12 cellular contexts compared by ENCODE assay signal in genomic region chr10:102800601-102801335, GRCh38. TPM values are rescaled to one million over a fixed set of nuclear protein-coding genes. Genes with fewer than 3 reads are reported as not detected.
DNase-seq lines count a peak whose midpoint lies in the region; ATAC-seq and TF ChIP-seq lines count a peak whose summit lies in the region.
"Had no signal": no experiment of that assay in that cellular context is flagged by ENCODE, and none has a peak within 500 bp of the region (broad histone marks: within the 10 kb centered on the region; RNA-seq: fewer than 3 reads in every experiment).

No MANE protein-coding gene starts in this region.

- no peak for TF ChIP-seq CTCF in endodermal cell (conservative IDR thresholded peaks at IDR 0.05)
- TF ChIP-seq CTCF in upper lobe of left lung (IDR thresholded peaks at IDR 0.05): no peak

- peaks cover 15% of the 10 kb centered on the region for H3K36me3 ChIP-seq in endodermal cell (ENCODE audit: control insufficient read depth, insufficient read depth, low read length)
- peaks cover 3 to 32% (median 18%) of the 10 kb centered on the region in 4 donors for H3K36me3 ChIP-seq in upper lobe of left lung

- peaks cover 0 to 17% of the 10 kb centered on the region in 2 donors for H3K36me3 Mint-ChIP-seq in activated naive CD4-positive, alpha-beta T cell treated with anti-CD3 and anti-CD28 coated beads, Interleukin-2, amount 50 U/mL, for 72 hours
- H3K36me3 Mint-ChIP-seq in endodermal cell (ENCODE audit: low read depth): peaks cover 30% of the 10 kb centered on the region
- peaks cover 0 to 70% (median 10%) of the 10 kb centered on the region in 3 donors for H3K36me3 Mint-ChIP-seq in naive thymus-derived CD8-positive, alpha-beta T cell

- DNase-seq in activated naive CD4-positive, alpha-beta T cell treated with anti-CD3 and anti-CD28 coated beads, Interleukin-2, amount 50 U/mL, for 72 hours (ENCODE audit: low spot score in 2 of 2): no peak
- no peak for DNase-seq in activated naive CD4-positive, alpha-beta T cell treated with anti-CD3 and anti-CD28 coated beads, Interleukin-2, amount 50 U/mL, for 16 hours
- DNase-seq in endodermal cell (no peak), upper lobe of left lung (no peak), NCI-H2196 (lab: John Stamatoyannopoulos, UW; ENCODE audit: unreplicated experiment) (no peak), NCI-H510A (lab: John Stamatoyannopoulos, UW) (no peak)
- no peak for DNase-seq in naive thymus-derived CD8-positive, alpha-beta T cell
- DNase-seq: amniotic stem cell, NCI-H187, PC-9 had no signal

- POLR2A ChIA-PET in naive thymus-derived CD8-positive, alpha-beta T cell (lab: Charles Lee): no interaction called here

- H3K27ac ChIP-seq in endodermal cell (ENCODE audit: low read depth, low read length) (peak overlapping the region; percentile 1), upper lobe of left lung (peak overlapping the region; percentile 60 to 79 (median 66))
- H3K27ac ChIP-seq: PC-9 had no signal

- ATAC-seq in activated naive CD4-positive, alpha-beta T cell treated with anti-CD3 and anti-CD28 coated beads, Interleukin-2, amount 50 U/mL, for 72 hours: no peak
- no peak for ATAC-seq in naive thymus-derived CD8-positive, alpha-beta T cell
- ATAC-seq in upper lobe of left lung (ENCODE audit: low FRiP score in 2 of 2): no peak
- no peak for ATAC-seq in GM18873 (IDR thresholded peaks at IDR 0.05; ENCODE audit: low FRiP score, unreplicated experiment)

- no peak for TF ChIP-seq POLR2A in upper lobe of left lung (IDR thresholded peaks at IDR 0.05)

- TF ChIP-seq EP300 in upper lobe of left lung (IDR thresholded peaks at IDR 0.05): no peak

- H3K4me3 ChIP-seq in endodermal cell (ENCODE audit: low read length): no peak overlapping the region
- no peak overlapping the region for H3K4me3 ChIP-seq in upper lobe of left lung
- H3K4me3 ChIP-seq: PC-9 had no signal

- no peaks in the 10 kb centered on the region for H3K27me3 Mint-ChIP-seq in endodermal cell (ENCODE audit: insufficient read depth)
- no peaks in the 10 kb centered on the region for H3K27me3 Mint-ChIP-seq in naive thymus-derived CD8-positive, alpha-beta T cell
- H3K27me3 Mint-ChIP-seq: memory B cell had no signal

- H3K9ac ChIP-seq in endodermal cell (ENCODE audit: extremely low read depth, low read length, poor library complexity, severe bottlenecking): no peak overlapping the region

- H3K27me3 ChIP-seq in endodermal cell (ENCODE audit: control insufficient read depth, insufficient read depth, low read length, poor library complexity, severe bottlenecking) (no peaks in the 10 kb centered on the region), upper lobe of left lung (no peaks in the 10 kb centered on the region)

- H3K4me1 Mint-ChIP-seq in endodermal cell: peaks cover 49% of the 10 kb centered on the region
- peaks cover 15 to 54% (median 42%) of the 10 kb centered on the region in 4 donors for H3K4me1 Mint-ChIP-seq in naive thymus-derived CD8-positive, alpha-beta T cell

- H3K9me3 Mint-ChIP-seq in activated naive CD4-positive, alpha-beta T cell treated with anti-CD3 and anti-CD28 coated beads, Interleukin-2, amount 50 U/mL, for 72 hours: peaks cover 0 to 5% of the 10 kb centered on the region in 2 donors
- H3K9me3 Mint-ChIP-seq in endodermal cell: peaks cover 4% of the 10 kb centered on the region
- H3K9me3 Mint-ChIP-seq in naive thymus-derived CD8-positive, alpha-beta T cell: peaks cover 0 to 2% (median 0%) of the 10 kb centered on the region in 9 donors

- peak overlapping the region; percentile 44 to 94 for H3K27ac Mint-ChIP-seq in activated naive CD4-positive, alpha-beta T cell treated with anti-CD3 and anti-CD28 coated beads, Interleukin-2, amount 50 U/mL, for 72 hours
- peak overlapping the region; percentile 84 for H3K27ac Mint-ChIP-seq in endodermal cell
- H3K27ac Mint-ChIP-seq in naive thymus-derived CD8-positive, alpha-beta T cell: peak overlapping the region in 9 of 10 donors; percentile 5 to 75 (median 56)
- H3K27ac Mint-ChIP-seq: memory B cell had no signal

- no peak overlapping the region for H3K4me3 Mint-ChIP-seq in endodermal cell
- H3K4me3 Mint-ChIP-seq in naive thymus-derived CD8-positive, alpha-beta T cell: no peak overlapping the region
- H3K4me3 Mint-ChIP-seq: memory B cell had no signal

- peaks cover 11% of the 10 kb centered on the region for H3K9me3 ChIP-seq in endodermal cell (ENCODE audit: control insufficient read depth, low read length)
- H3K9me3 ChIP-seq in upper lobe of left lung: no peaks in the 10 kb centered on the region

- 88 to 89% methylated on average over 5 to 10 of the region's 10 CpGs for WGBS in endodermal cell (ENCODE audit: insufficient coverage in 1 of 2, insufficient read length in 1 of 2), 2 experiments
- 60 to 66% methylated on average over 10 of the region's 10 CpGs for WGBS in upper lobe of left lung, 2 donors

- H3K4me1 ChIP-seq in endodermal cell (ENCODE audit: control insufficient read depth, insufficient read depth, low read length) (no peaks in the 10 kb centered on the region), upper lobe of left lung (peaks cover 58 to 67% (median 62%) of the 10 kb centered on the region in 4 donors)

RNA-seq across cellular contexts. Expression of gene CYP17A1, which starts 36.4 kb away (rescaled TPM):
- total RNA-seq in activated naive CD4-positive, alpha-beta T cell treated with anti-CD3 and anti-CD28 coated beads, Interleukin-2, amount 50 U/mL, for 72 hours: not detected
- total RNA-seq in endodermal cell (not detected), upper lobe of left lung (1 to 10 TPM in 5 of 6 donors, not detected in 1; 1.2 to 6.3 (median 2.1) TPM)
- polyA plus RNA-seq in endodermal cell (2013, experiment 1 of 2): not detected
- polyA plus RNA-seq in endodermal cell (2013, experiment 2 of 2): not detected
- total RNA-seq in naive thymus-derived CD8-positive, alpha-beta T cell: not detected
- under 1 TPM in 1 of 3 donors, not detected in 2; 0.11 TPM for polyA plus RNA-seq in naive thymus-derived CD8-positive, alpha-beta T cell
- total RNA-seq: PC-9 had no signal

RNA-seq across cellular contexts. Expression of gene BORCS7, which starts 53.3 kb away (rescaled TPM):
- total RNA-seq in activated naive CD4-positive, alpha-beta T cell treated with anti-CD3 and anti-CD28 coated beads, Interleukin-2, amount 50 U/mL, for 72 hours: 1 to 10 TPM; 8.8 to 9.7 TPM
- 1 to 10 TPM; 5.0 to 5.7 TPM for total RNA-seq in endodermal cell
- 16.1 TPM for polyA plus RNA-seq in endodermal cell (2013, experiment 1 of 2)
- 15.2 TPM for polyA plus RNA-seq in endodermal cell (2013, experiment 2 of 2)
- total RNA-seq in naive thymus-derived CD8-positive, alpha-beta T cell: 10 to 100 TPM; 16.7 to 17.1 TPM
- 10 to 100 TPM; 34.8 to 61.7 (median 58.6) TPM for polyA plus RNA-seq in naive thymus-derived CD8-positive, alpha-beta T cell
- 10 to 100 TPM; 10.5 to 43.4 (median 23.0) TPM for total RNA-seq in upper lobe of left lung

RNA-seq across cellular contexts. Expression of gene WBP1L, which starts 57.0 kb away (rescaled TPM):
- total RNA-seq in activated naive CD4-positive, alpha-beta T cell treated with anti-CD3 and anti-CD28 coated beads, Interleukin-2, amount 50 U/mL, for 72 hours: 10 to 100 TPM; 15.7 to 16.7 TPM
- 10 to 100 TPM; 23.5 to 25.8 TPM for total RNA-seq in endodermal cell
- polyA plus RNA-seq in endodermal cell (2013, experiment 1 of 2): 30.2 TPM
- 29.0 TPM for polyA plus RNA-seq in endodermal cell (2013, experiment 2 of 2)
- total RNA-seq in naive thymus-derived CD8-positive, alpha-beta T cell: 10 to 100 TPM; 32.6 to 35.6 TPM
- polyA plus RNA-seq in naive thymus-derived CD8-positive, alpha-beta T cell: 10 to 100 TPM; 22.6 to 28.2 (median 24.1) TPM
- 10 to 100 TPM; 41.7 to 76.6 (median 54.7) TPM for total RNA-seq in upper lobe of left lung
